In genomic region chr20:25399038-25399430, GRCh38 we compare ENCODE assay signal across 8 cellular contexts. TPM values are rescaled to one million over a fixed set of nuclear protein-coding genes. Genes with fewer than 3 reads are reported as not detected.
DNase-seq lines count a peak whose midpoint lies in the region; ATAC-seq and TF ChIP-seq lines count a peak whose summit lies in the region.

No MANE protein-coding gene starts in this region.

- H3K36me3 Mint-ChIP-seq in naive B cell, result peaks cover 6 to 18% of the 10 kb centered on the region in 2 donors

- peak; percentile 31 for TF ChIP-seq CTCF in SU-DHL-6 (IDR thresholded peaks at IDR 0.05; ENCODE audit: insufficient read depth, low read length, poor library complexity, severe bottlenecking)

- H2AFZ ChIP-seq in SU-DHL-6 (ENCODE audit: low read depth, low read length, severe bottlenecking), result no peak overlapping the region

- H3K27ac Mint-ChIP-seq in naive B cell, result no peak overlapping the region

- H3K4me1 Mint-ChIP-seq in naive B cell, result no peaks in the 10 kb centered on the region

- no peak overlapping the region for H3K9ac ChIP-seq in SU-DHL-6 (ENCODE audit: low read length)

- H3K4me3 ChIP-seq in SU-DHL-6 (ENCODE audit: insufficient read depth, low read length, poor library complexity, severe bottlenecking), result no peak overlapping the region

- no peak overlapping the region for H3K27ac ChIP-seq in SU-DHL-6 (ENCODE audit: low read depth, low read length)

- no peaks in the 10 kb centered on the region for H3K9me2 ChIP-seq in SU-DHL-6 (replicated peaks; ENCODE audit: insufficient read depth, low read length)

- no peaks in the 10 kb centered on the region for H3F3A ChIP-seq in SU-DHL-6 (ENCODE audit: insufficient read depth)

- peak; percentile 63 to 70 for ATAC-seq in naive B cell (ENCODE audit: low read depth in 2 of 2)
- ATAC-seq in GM21526 (IDR thresholded peaks at IDR 0.05; ENCODE audit: low FRiP score, unreplicated experiment), result no peak
- ATAC-seq in GM18867 (IDR thresholded peaks at IDR 0.05; ENCODE audit: unreplicated experiment), result no peak

- no peaks in the 10 kb centered on the region for H3K27me3 ChIP-seq in SU-DHL-6 (ENCODE audit: low read length)

- peaks cover 5 to 12% (median 11%) of the 10 kb centered on the region in 3 donors for H3K27me3 Mint-ChIP-seq in naive B cell

- DNase-seq in DMS53 treated with DMSO at 0.1 percent for 48 hours (lab: John Stamatoyannopoulos, UW; ENCODE audit: unreplicated experiment) (peak; percentile 68), GOT3 (lab: John Stamatoyannopoulos, UW) (peak; percentile 25), NCI-H187 (lab: John Stamatoyannopoulos, UW) (peak; percentile 6 to 14), fibroblast of gingiva (ENCODE audit: low read depth) (peak; percentile 75), naive B cell (peak; percentile 38)

- H3K9me3 Mint-ChIP-seq in naive B cell, result peaks cover 11 to 27% (median 18%) of the 10 kb centered on the region in 7 donors

- no peaks in the 10 kb centered on the region for H3K36me3 ChIP-seq in SU-DHL-6 (ENCODE audit: low read length)

- H3K79me2 ChIP-seq in SU-DHL-6 (ENCODE audit: insufficient read depth, low read length), result no peaks in the 10 kb centered on the region

- no peak overlapping the region for H3K4me2 ChIP-seq in SU-DHL-6 (ENCODE audit: low read depth, low read length, poor library complexity, severe bottlenecking)

- H3K4me3 Mint-ChIP-seq in naive B cell, result no peak overlapping the region

- no peaks in the 10 kb centered on the region for H4K20me1 ChIP-seq in SU-DHL-6 (ENCODE audit: low read depth, low read length)

- peaks cover 15% of the 10 kb centered on the region; the same call in 1 of the 2 replicates for H3K9me3 ChIP-seq in SU-DHL-6 (ENCODE audit: insufficient read depth, low read length)

RNA-seq across cellular contexts. Expression of gene ABHD12, which starts 8.4 kb away (rescaled TPM):
- 10 to 100 TPM; 15.7 to 23.1 (median 20.3) TPM for polyA plus RNA-seq in naive B cell (ENCODE audit: low read depth in 6 of 6)

RNA-seq across cellular contexts. Expression of gene GINS1, which starts 8.4 kb away (rescaled TPM):
- 1 to 10 TPM; 1.1 to 3.4 (median 1.8) TPM for polyA plus RNA-seq in naive B cell (ENCODE audit: low read depth in 6 of 6)

Comparison
In these comparisons a context has a peak if more than half of its experiments do, and no peak if none do; other contexts are left out.
1. DNase-seq: peak in every context shown above with its lines; median percentile 75 in fibroblast of gingiva; 68 in DMS53 treated with DMSO at 0.1 percent for 48 hours; 38 in naive B cell; 25 in GOT3; 10 in NCI-H187.
2. ATAC-seq: peak in naive B cell (2 of 2); none in GM21526 (single experiment) and GM18867 (single experiment).